ENCODE assay signal across 25 cellular contexts in genomic region chr13:98586400-98587144, GRCh38. TPM values are rescaled to one million over a fixed set of nuclear protein-coding genes. Genes with fewer than 3 reads are reported as not detected.
DNase-seq lines count a peak whose midpoint lies in the region; ATAC-seq, FAIRE-seq and TF ChIP-seq lines count a peak whose summit lies in the region.
"Had no signal": no experiment of that assay in that cellular context is flagged by ENCODE, and none has a peak within 500 bp of the region (broad histone marks: within the 10 kb centered on the region; RNA-seq: fewer than 3 reads in every experiment).

No MANE protein-coding gene starts in this region.

- no peak overlapping the region for H3K4me3 Mint-ChIP-seq in progenitor cell of endocrine pancreas (ENCODE audit: low read depth)
- H3K4me3 Mint-ChIP-seq in stimulated activated memory B cell treated with anti-CD40 and anti-IgM and Interleukin-4, amounts not matched to agents 10 μg/mL and 1 μg/mL and 100 μg/mL, for 72 hours = no peak overlapping the region
- H3K4me3 Mint-ChIP-seq: activated CD4-positive, alpha-beta memory T cell treated with anti-CD3 and anti-CD28 coated beads, Interleukin-2, amount 10 ng/mL, durations not matched to agents 7 days and 5 days; CD4-positive, alpha-beta T cell; naive thymus-derived CD4-positive, alpha-beta T cell; T-helper 1 cell treated with Interleukin-12 subunit alpha and Interleukin-12 subunit beta and Interleukin-4 antibody, amounts not matched to agents 30 μg/mL and 1 μg/mL, for 36 hours; WTC11 had no signal

- H4K20me1 ChIP-seq in K562 (replicated peaks; ENCODE audit: control insufficient read depth, insufficient read depth, low read length) = no peaks in the 10 kb centered on the region
- no peaks in the 10 kb centered on the region for H4K20me1 ChIP-seq in mammary epithelial cell (ENCODE audit: insufficient read depth, low read length)

- BruUV-seq in K562 (replicated peaks; lab: Mats Ljungman, UMichigan) (no TSS peak), mammary epithelial cell (replicated peaks; lab: Mats Ljungman, UMichigan) (no TSS peak)

- H3K36me3 ChIP-seq in HEK293 (ENCODE audit: control insufficient read depth in 2 of 2, insufficient read depth in 1 of 2, low read length in 2 of 2) (no peaks in the 10 kb centered on the region), K562 (ENCODE audit: control insufficient read depth, insufficient read depth, low read length) (no peaks in the 10 kb centered on the region), mammary epithelial cell (ENCODE audit: insufficient read depth, low read length) (no peaks in the 10 kb centered on the region)
- H3K36me3 ChIP-seq: adrenal gland, brain microvascular endothelial cell, esophagus muscularis mucosa, SJCRH30, thyroid gland had no signal

- POLR2A ChIA-PET in HEK293 (lab: Yijun Ruan, JAX) = interaction anchor here (1.1 kb wide), 1 partner anchor 9 kb away, joined by 4 read pairs; the partner anchor contains the start of gene STK24
- POLR2A ChIA-PET in K562 (lab: Yijun Ruan, JAX) = interaction anchor here (1.2 kb wide), 1 partner anchor 9 kb away, joined by 4 read pairs; no protein-coding TSS in a partner anchor

- H3K4me2 ChIP-seq in K562 (ENCODE audit: insufficient read depth, low read length) (no peak overlapping the region), mammary epithelial cell (ENCODE audit: insufficient read depth, low read depth, low read length) (no peak overlapping the region)

- H3K9me3 ChIP-seq in HEK293 (ENCODE audit: control insufficient read depth, insufficient read depth, low read depth, low read length) (no peaks in the 10 kb centered on the region), K562 (replicated peaks; ENCODE audit: control insufficient read depth, insufficient read depth, low read depth, low read length) (no peaks in the 10 kb centered on the region), mammary epithelial cell (replicated peaks; ENCODE audit: insufficient read depth, low read length) (no peaks in the 10 kb centered on the region)
- H3K9me3 ChIP-seq: adrenal gland, SJCRH30, thyroid gland had no signal

- H3K27ac ChIP-seq in HEK293 (ENCODE audit: extremely low read depth, low read depth, low read length) = no peak overlapping the region
- no peak overlapping the region for H3K27ac ChIP-seq in K562 (ENCODE audit: extremely low read depth, low read depth, low read length)
- no peak overlapping the region for H3K27ac ChIP-seq in mammary epithelial cell (ENCODE audit: insufficient read depth, low read depth, low read length)
- H3K27ac ChIP-seq: adrenal gland, brain microvascular endothelial cell, esophagus muscularis mucosa, SJCRH30 had no signal

- H3K9me1 ChIP-seq in K562 (ENCODE audit: control insufficient read depth, insufficient read depth, low read length) = no peaks in the 10 kb centered on the region

- no peak overlapping the region for H3K9ac ChIP-seq in K562 (ENCODE audit: insufficient read depth in 1 of 2, low read depth in 2 of 2, low read length in 2 of 2)
- H3K9ac ChIP-seq in mammary epithelial cell (ENCODE audit: insufficient read depth, low read length) = no peak overlapping the region

- H3K36me3 Mint-ChIP-seq in progenitor cell of endocrine pancreas (ENCODE audit: insufficient read depth) = peaks cover 3% of the 10 kb centered on the region
- peaks cover 6% of the 10 kb centered on the region for H3K36me3 Mint-ChIP-seq in stimulated activated memory B cell treated with anti-CD40 and anti-IgM and Interleukin-4, amounts not matched to agents 10 μg/mL and 1 μg/mL and 100 μg/mL, for 72 hours
- H3K36me3 Mint-ChIP-seq: WTC11 had no signal

- H3K9me3 Mint-ChIP-seq in progenitor cell of endocrine pancreas (ENCODE audit: low read depth) = peaks cover 4% of the 10 kb centered on the region
- H3K9me3 Mint-ChIP-seq in stimulated activated memory B cell treated with anti-CD40 and anti-IgM and Interleukin-4, amounts not matched to agents 10 μg/mL and 1 μg/mL and 100 μg/mL, for 72 hours = peaks cover 8% of the 10 kb centered on the region
- H3K9me3 Mint-ChIP-seq: CD4-positive, alpha-beta T cell; T-helper 1 cell treated with Interleukin-12 subunit alpha and Interleukin-12 subunit beta and Interleukin-4 antibody, amounts not matched to agents 30 μg/mL and 1 μg/mL, for 36 hours; WTC11 had no signal

- TF ChIP-seq RAD21 in K562 (CRISPR knock-in tag; conservative IDR thresholded peaks at IDR 0.05 in 1 of 2, IDR thresholded peaks at IDR 0.05 in 1 of 2) = no peak

- CTCF ChIA-PET in HEK293 (lab: Yijun Ruan, JAX) (interaction anchor here (0.7 kb wide), 1 partner anchor 47 kb away, joined by 3 read pairs; no protein-coding TSS in a partner anchor), K562 (lab: Yijun Ruan, JAX; ENCODE audit: low intra/inter-chr PET ratio) (no interaction called here), mammary epithelial cell (lab: Charles Lee; ENCODE audit: low non-redundant PET) (no interaction called here)

- no peaks in the 10 kb centered on the region for H3K27me3 Mint-ChIP-seq in progenitor cell of endocrine pancreas
- no peaks in the 10 kb centered on the region for H3K27me3 Mint-ChIP-seq in stimulated activated memory B cell treated with anti-CD40 and anti-IgM and Interleukin-4, amounts not matched to agents 10 μg/mL and 1 μg/mL and 100 μg/mL, for 72 hours
- H3K27me3 Mint-ChIP-seq: CD4-positive, alpha-beta T cell; naive thymus-derived CD4-positive, alpha-beta T cell had no signal

- intact Hi-C loops in K562 (cut with micrococcal nuclease) (no loop called here), mammary epithelial cell (cut with micrococcal nuclease) (no loop called here)

- dilution Hi-C loops in mammary epithelial cell (cut with HindIII; ENCODE audit: low sequenced_read_pairs) = no loop called here

- H2AFZ ChIP-seq in K562 (ENCODE audit: low read depth, low read length) (no peak overlapping the region), mammary epithelial cell (ENCODE audit: low read depth, low read length) (no peak overlapping the region)

- DNase-seq in NCI-H82 treated with DMSO at 0.1 percent for 48 hours (lab: John Stamatoyannopoulos, UW; ENCODE audit: unreplicated experiment) (peak; percentile 70), K562 (ENCODE audit: extremely low read depth in 1 of 4, low spot score in 3 of 4) (no peak), progenitor cell of endocrine pancreas (ENCODE audit: low spot score, unreplicated experiment) (no peak), mammary epithelial cell (no peak), cerebellar cortex (ENCODE audit: low spot score) (no peak)
- DNase-seq: activated CD4-positive, alpha-beta memory T cell treated with anti-CD3 and anti-CD28 coated beads, Interleukin-2, amount 10 ng/mL, durations not matched to agents 7 days and 5 days; adrenal gland; brain microvascular endothelial cell; CD4-positive, alpha-beta T cell; foreskin melanocyte; left cardiac atrium; mesendoderm; naive thymus-derived CD4-positive, alpha-beta T cell; NCI-H1436 treated with DMSO at 0.1 percent for 48 hours; NCI-H446 treated with DMSO at 0.1 percent for 48 hours; SJCRH30; stimulated activated CD4-positive, alpha-beta T cell treated with anti-CD3 and anti-CD28 coated beads, Interleukin-4, amount 100 ng/mL, for 1 hour; stimulated activated naive CD4-positive, alpha-beta T cell; thyroid gland had no signal

- TF ChIP-seq EP300 in K562 (IDR thresholded peaks at IDR 0.05; ENCODE audit: low read length) = no peak

- peak overlapping the region; percentile 16 for H3K27ac Mint-ChIP-seq in progenitor cell of endocrine pancreas
- H3K27ac Mint-ChIP-seq in stimulated activated memory B cell treated with anti-CD40 and anti-IgM and Interleukin-4, amounts not matched to agents 10 μg/mL and 1 μg/mL and 100 μg/mL, for 72 hours = no peak overlapping the region
- H3K27ac Mint-ChIP-seq: activated CD4-positive, alpha-beta memory T cell treated with anti-CD3 and anti-CD28 coated beads, Interleukin-2, amount 10 ng/mL, durations not matched to agents 7 days and 5 days; CD4-positive, alpha-beta T cell; naive thymus-derived CD4-positive, alpha-beta T cell; T-helper 1 cell treated with Interleukin-12 subunit alpha and Interleukin-12 subunit beta and Interleukin-4 antibody, amounts not matched to agents 30 μg/mL and 1 μg/mL, for 36 hours; WTC11 had no signal

- H3K79me2 ChIP-seq in K562 (ENCODE audit: control insufficient read depth, insufficient read depth, low read length) (no peaks in the 10 kb centered on the region), mammary epithelial cell (ENCODE audit: insufficient read depth, low read length) (no peaks in the 10 kb centered on the region)

- FAIRE-seq in K562 (lab: Jason Lieb, UNC) = no peak

- TF ChIP-seq POLR2A in K562 (conservative IDR thresholded peaks at IDR 0.05) = no peak

- H3K4me1 ChIP-seq in HEK293 (ENCODE audit: control insufficient read depth, insufficient read depth, low read length) (0 out of 2 replicates have a peak, but pooled peaks cover 3% of the 10 kb centered on the region), K562 (replicated peaks in 1 of 2; ENCODE audit: control insufficient read depth in 2 of 2, insufficient read depth in 2 of 2, low read length in 2 of 2) (no peaks in the 10 kb centered on the region), mammary epithelial cell (ENCODE audit: insufficient read depth, low read length) (peaks cover 42% of the 10 kb centered on the region)

- 19% methylated on average over 2 of the region's 2 CpGs for WGBS in K562 (ENCODE audit: insufficient coverage, low coverage, missing lambda C conversion rate)
- 73% methylated on average over 2 of the region's 2 CpGs for WGBS in mammary epithelial cell (ENCODE audit: low coverage, missing lambda C conversion rate)

- H3K4me3 ChIP-seq in HEK293 (ENCODE audit: low read depth, low read length) (no peak overlapping the region), K562 (no peak overlapping the region), mammary epithelial cell (replicated peaks in 1 of 3; ENCODE audit: insufficient read depth in 1 of 3, low read depth in 2 of 3, low read length in 3 of 3) (no peak overlapping the region)
- H3K4me3 ChIP-seq: adrenal gland, esophagus muscularis mucosa, SJCRH30, thyroid gland had no signal

- in situ Hi-C loops in K562 (cut with MboI) = no loop called here
- in situ Hi-C loops in mammary epithelial cell (cut with MboI; ENCODE audit: low sequenced_read_pairs in 2 of 2) = loop anchor here in 1 of 2 donors (10.0 kb wide), 1 partner anchor 68 kb away; no protein-coding TSS in a partner anchor

- no peak for TF ChIP-seq CTCF in HEK293 (tag by site-specific recombination; IDR thresholded peaks at IDR 0.05)
- TF ChIP-seq CTCF in K562 (IDR thresholded peaks at IDR 0.05 in 2 of 3, conservative IDR thresholded peaks at IDR 0.05 in 1 of 3; ENCODE audit: insufficient read depth in 2 of 3, low read depth in 1 of 3, low read length in 3 of 3) = no peak
- no peak for TF ChIP-seq CTCF in progenitor cell of endocrine pancreas (IDR thresholded peaks at IDR 0.05; ENCODE audit: unreplicated experiment)
- no peak for TF ChIP-seq CTCF in mammary epithelial cell (conservative IDR thresholded peaks at IDR 0.05 in 1 of 2, IDR thresholded peaks at IDR 0.05 in 1 of 2; ENCODE audit: extremely low read depth in 1 of 2, insufficient read depth in 1 of 2, low read depth in 1 of 2, low read length in 2 of 2)

- ATAC-seq in K562 = no peak
- ATAC-seq in stimulated activated memory B cell treated with anti-CD40 and anti-IgM and Interleukin-4, amounts not matched to agents 10 μg/mL and 1 μg/mL and 100 μg/mL, for 72 hours = no peak
- ATAC-seq: left cardiac atrium; naive thymus-derived CD4-positive, alpha-beta T cell; Panc1; WTC11 had no signal

- no peaks in the 10 kb centered on the region; a peak in 1 of 5 replicates for H3K27me3 ChIP-seq in K562 (ENCODE audit: control insufficient read depth in 2 of 2, insufficient read depth in 2 of 2, low read length in 2 of 2)
- no peaks in the 10 kb centered on the region for H3K27me3 ChIP-seq in mammary epithelial cell (ENCODE audit: insufficient read depth, low read length)
- H3K27me3 ChIP-seq: adrenal gland, brain microvascular endothelial cell, esophagus muscularis mucosa, SJCRH30, thyroid gland had no signal

- peaks cover 2% of the 10 kb centered on the region for H3K4me1 Mint-ChIP-seq in progenitor cell of endocrine pancreas (ENCODE audit: low read depth)
- H3K4me1 Mint-ChIP-seq in stimulated activated memory B cell treated with anti-CD40 and anti-IgM and Interleukin-4, amounts not matched to agents 10 μg/mL and 1 μg/mL and 100 μg/mL, for 72 hours = no peaks in the 10 kb centered on the region

RNA-seq across cellular contexts. Expression of gene STK24, which starts 9.7 kb away (rescaled TPM):
- 26.2 and 51.3 TPM in 2 replicates for total RNA-seq in K562 (2011; cell fraction: chromatin; rRNA removed; ENCODE audit: low replicate concordance)
- 14.5 and 15.4 TPM in 2 replicates for total RNA-seq in K562 (2011; cell fraction: nucleolus; rRNA removed)
- total RNA-seq in K562 (2011; cell fraction: nucleoplasm; rRNA removed) = 25.6 and 40.1 TPM in 2 replicates
- total RNA-seq in K562 (2014; rRNA removed) (26.0 and 29.1 TPM in 2 replicates), K562 (2014; rRNA removed; fragmentation: Illumina TruSeq; extraction: Trizol) (44.1 and 50.8 TPM in 2 replicates), K562 (2015; rRNA removed; fragmentation: Illumina TruSeq; extraction: Trizol) (40.2 and 42.6 TPM in 2 replicates), K562 (2021) (46.8 and 57.6 TPM in 2 replicates), progenitor cell of endocrine pancreas (105 and 113 TPM in 2 replicates), mammary epithelial cell (100 to 1,000 TPM; 114 to 189 TPM)
- polyA plus RNA-seq in K562 (2011; rRNA removed) (21.4 and 25.5 TPM in 2 replicates), K562 (2014; fragmentation: Illumina TruSeq; extraction: Trizol) (69.9 and 78.4 TPM in 2 replicates), K562 (2014; fragmentation: Nextera tagmentation; extraction: Ambion mirVana) (1 to 10 TPM; 3.8 to 5.9 TPM), K562 (2014; rRNA removed) (28.2 and 29.6 TPM in 2 replicates), mammary epithelial cell (77.9 TPM)
- 14.8 and 23.6 TPM in 2 replicates for polyA plus RNA-seq in K562 (2011; cell fraction: cytosol; rRNA removed)
- 26.9 and 31.8 TPM in 2 replicates for polyA plus RNA-seq in K562 (2011; cell fraction: nucleus; rRNA removed)
- polyA plus RNA-seq in K562 (2012) = 39.0 and 50.4 TPM in 2 replicates
- 19.6 and 23.0 TPM in 2 replicates for polyA minus RNA-seq in K562 (2011; rRNA and poly(A)+ RNA removed)
- polyA minus RNA-seq in K562 (2011; cell fraction: cytosol; rRNA and poly(A)+ RNA removed) = 16.8 and 18.7 TPM in 2 replicates
- polyA minus RNA-seq in K562 (2011; cell fraction: nucleus; rRNA and poly(A)+ RNA removed) = 11.0 and 12.4 TPM in 2 replicates
- polyA minus RNA-seq in mammary epithelial cell = 128 TPM
